8 cellular contexts compared by ENCODE assay signal in the genomic region with DNA sequence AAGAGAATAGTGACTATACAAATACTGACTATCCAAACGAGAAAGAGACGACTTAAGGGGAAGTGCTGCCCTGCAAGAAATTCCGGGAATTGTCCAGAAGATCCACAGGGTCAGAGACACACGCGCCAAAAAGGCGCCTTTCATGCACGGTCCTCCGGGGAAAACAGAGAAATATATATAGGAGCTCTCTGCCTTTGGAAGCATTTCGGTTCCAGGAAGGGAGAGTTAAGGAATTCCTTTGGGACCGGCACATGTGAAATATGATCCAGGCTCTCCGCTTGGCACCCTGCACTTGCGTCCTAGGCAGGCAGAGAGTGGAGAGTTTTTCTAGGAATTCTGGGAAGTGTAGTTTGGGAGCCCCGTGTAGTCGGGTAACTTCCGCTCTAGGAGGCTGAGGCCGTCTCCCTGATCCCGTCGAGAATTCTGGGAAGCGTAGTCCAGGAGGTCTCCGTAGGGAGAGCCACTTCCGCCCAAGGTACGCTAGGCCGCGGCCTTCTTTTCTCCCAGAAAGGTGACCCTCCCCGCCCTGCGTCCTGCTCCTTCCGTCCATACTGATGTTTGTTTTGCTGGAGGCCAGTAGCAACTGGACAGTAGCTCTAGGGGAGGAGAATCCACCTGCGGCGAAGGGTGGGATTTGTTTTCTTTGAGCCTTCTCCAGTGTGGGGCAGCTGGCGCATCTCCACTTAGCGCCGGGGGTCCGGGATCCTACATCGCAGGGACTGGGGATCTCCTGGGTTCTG.
DNase-seq lines count a peak whose midpoint lies in the region; ATAC-seq and TF ChIP-seq lines count a peak whose summit lies in the region.
"Not testable (repeated sequence)": the region's sequence is repeated elsewhere in the genome, so short reads cannot be mapped to it uniquely, and the experiment has no call there.

No MANE protein-coding gene starts in this region.

- not testable (repeated sequence) for H3K36me3 Mint-ChIP-seq in neural progenitor cell

- DNase-seq in DMS114 treated with DMSO at 0.1 percent for 48 hours (lab: John Stamatoyannopoulos, UW; ENCODE audit: unreplicated experiment) (peak; percentile 32), LHCN-M2 (ENCODE audit: low read depth) (peak; percentile 71), NCI-H526 (lab: John Stamatoyannopoulos, UW) (peak; percentile 79 to 85), neural progenitor cell (ENCODE audit: low spot score) (peak; percentile 83), suprapubic skin (ENCODE audit: low spot score in 2 of 2) (peak; percentile 78 to 79)

- H3K79me2 ChIP-seq in neural progenitor cell (ENCODE audit: low read depth) = not testable (repeated sequence)

- not testable (repeated sequence) for H3K27me3 ChIP-seq in neural progenitor cell, suprapubic skin

- not testable (repeated sequence) for H3K9me3 Mint-ChIP-seq in neural progenitor cell

- not testable (repeated sequence) for H3K9ac ChIP-seq in neural progenitor cell

- H3K4me3 Mint-ChIP-seq in neural progenitor cell = peak overlapping the region; percentile 81

- H3K27ac ChIP-seq in angular gyrus (ENCODE audit: low read depth, low read length) (peak overlapping the region; percentile 66), suprapubic skin (peak overlapping the region; percentile 31)
- H3K27ac ChIP-seq in neural progenitor cell = not testable (repeated sequence)

- not testable (repeated sequence) for H4K20me1 ChIP-seq in neural progenitor cell (ENCODE audit: low read depth)

- peak overlapping the region; percentile 81 for H2AFZ ChIP-seq in neural progenitor cell (replicated peaks)

- H3K4me3 ChIP-seq in iPS-18c (ENCODE audit: insufficient read depth, low read depth, low read length) (peak overlapping the region; percentile 47; the same call in 1 of the 2 replicates), neural progenitor cell (peak overlapping the region; percentile 57), suprapubic skin (peak overlapping the region; percentile 47)

- ATAC-seq in esophagus mucosa = peak; percentile 100

- TF ChIP-seq EP300 in suprapubic skin (IDR thresholded peaks at IDR 0.05) = not testable (repeated sequence)

- TF ChIP-seq POLR2A in suprapubic skin (IDR thresholded peaks at IDR 0.05) = not testable (repeated sequence)

- not testable (repeated sequence) for H3K9me3 ChIP-seq in iPS-18c (ENCODE audit: control insufficient read depth, insufficient read depth, low read length); neural progenitor cell (ENCODE audit: low read depth); suprapubic skin

- not testable (repeated sequence) for TF ChIP-seq CTCF in neural progenitor cell (IDR thresholded peaks at IDR 0.05); suprapubic skin (IDR thresholded peaks at IDR 0.05)

- not testable (repeated sequence) for H3K36me3 ChIP-seq in neural progenitor cell, suprapubic skin

- 7% methylated on average over 34 of the region's 34 CpGs for WGBS in suprapubic skin

- H3F3A ChIP-seq in neural progenitor cell (ENCODE audit: low read depth) = not testable (repeated sequence)

- H3K4me1 ChIP-seq in neural progenitor cell, suprapubic skin: not testable (repeated sequence)

- H3K4me1 Mint-ChIP-seq in neural progenitor cell = not testable (repeated sequence)

- peak overlapping the region; percentile 79 for H3K27ac Mint-ChIP-seq in neural progenitor cell

- not testable (repeated sequence) for H3K27me3 Mint-ChIP-seq in neural progenitor cell (ENCODE audit: insufficient read depth, low read depth)

- H3K4me2 ChIP-seq in neural progenitor cell = peak overlapping the region; percentile 78

Comparison
In these comparisons a context has a peak if more than half of its experiments do, and no peak if none do; other contexts are left out.
1. DNase-seq: peak in every context shown above with its lines; median percentile 83 in neural progenitor cell; 82 in NCI-H526; 78 in suprapubic skin; 71 in LHCN-M2; 32 in DMS114 treated with DMSO at 0.1 percent for 48 hours.